In genomic region chr14:69375182-69375581, GRCh38 we compare ENCODE assay signal across 2 cellular contexts.
TF ChIP-seq lines count a peak whose summit lies in the region.

No MANE protein-coding gene starts in this region.

TF ChIP-seq in HepG2, 621 proteins besides CTCF, POLR2A, EP300 and RAD21:
- TF ChIP-seq POLR2AphosphoS5 (IDR thresholded peaks at IDR 0.05; ENCODE audit: low read depth, low read length) (0 out of 2 replicates have a peak, but pooled peaks have one; percentile 16), FOXP4 (CRISPR knock-in tag; IDR thresholded peaks at IDR 0.05) (no peak)

TF ChIP-seq in K562, 482 proteins besides CTCF, POLR2A, EP300 and RAD21:
- TF ChIP-seq ZNF507 (tag; conservative IDR thresholded peaks at IDR 0.05) = peak; percentile 97
- peak; percentile 33; the same call in 1 of the 2 replicates for TF ChIP-seq RFX1 (IDR thresholded peaks at IDR 0.05)
- TF ChIP-seq ZNF121 (CRISPR knock-in tag; conservative IDR thresholded peaks at IDR 0.05) = no peak
